Comparison of ENCODE assay signal across 8 cellular contexts in the genomic region with DNA sequence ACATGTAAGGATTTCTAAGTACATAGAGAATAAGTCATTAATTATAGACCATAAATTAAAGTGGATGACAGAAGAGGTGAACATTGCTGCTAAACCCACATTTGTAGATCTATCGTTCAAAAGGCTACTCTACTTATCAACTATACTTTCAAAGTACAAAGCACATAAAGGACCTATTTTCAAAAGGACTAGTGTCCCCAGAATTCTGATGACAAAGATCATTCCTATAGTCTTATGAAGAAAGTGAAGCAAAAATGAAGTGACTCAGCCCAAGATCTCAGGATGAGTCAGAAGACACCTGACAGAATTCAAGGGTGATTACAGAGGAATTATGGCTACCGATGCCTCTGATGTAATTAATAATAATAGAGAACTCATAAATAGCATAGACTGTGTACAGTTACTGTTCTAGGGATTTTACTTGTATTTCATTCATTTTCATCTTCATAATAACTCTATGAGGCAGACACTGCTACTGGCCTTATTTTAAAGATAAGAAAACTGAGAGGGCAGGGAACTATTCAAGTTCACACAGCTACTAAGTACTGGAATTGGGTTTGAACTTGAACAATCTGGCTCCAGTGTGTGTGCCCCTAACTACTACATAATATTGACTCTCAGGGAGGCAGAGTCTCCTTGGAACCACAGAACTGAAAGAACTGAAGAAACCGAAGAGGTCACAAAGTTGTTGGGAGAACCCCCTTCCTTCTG. TPM values are rescaled to one million over a fixed set of nuclear protein-coding genes. Genes with fewer than 3 reads are reported as not detected.
DNase-seq lines count a peak whose midpoint lies in the region; ATAC-seq, FAIRE-seq and TF ChIP-seq lines count a peak whose summit lies in the region.

No MANE protein-coding gene starts in this region.

- intact Hi-C loops in gastrocnemius medialis (cut with DNase I; ENCODE audit: low total_unique reads) (loop anchor here (2.0 kb wide), 1 partner anchor 13 kb away; no protein-coding TSS in a partner anchor), kidney (cut with DNase I) (no loop called here)

- FAIRE-seq in kidney (lab: Jason Lieb, UNC), result no peak

- H3K27me3 ChIP-seq in gastrocnemius medialis, result no peaks in the 10 kb centered on the region

- DNase-seq in GM12865 (ENCODE audit: low read depth) (peak; percentile 83), epithelial cell of proximal tubule (ENCODE audit: low read depth) (peak; percentile 43), hippocampal formation (lab: John Stamatoyannopoulos, UW) (no peak), gastrocnemius medialis (no peak), kidney (no peak), DMS53 treated with DMSO at 0.1 percent for 48 hours (lab: John Stamatoyannopoulos, UW; ENCODE audit: unreplicated experiment) (no peak)

- H3K27ac ChIP-seq in gastrocnemius medialis (peak overlapping the region in 1 of 4 donors; percentile 22), kidney (ENCODE audit: low read depth in 2 of 2, low read length in 2 of 2) (no peak overlapping the region)

- H3K4me1 ChIP-seq in gastrocnemius medialis (peaks cover 39 to 46% of the 10 kb centered on the region in 2 donors), kidney (ENCODE audit: control insufficient read depth in 1 of 2, insufficient read depth in 1 of 2, low read depth in 1 of 2, low read length in 2 of 2) (peaks cover 3 to 11% of the 10 kb centered on the region in 2 donors)

- H3K36me3 ChIP-seq in gastrocnemius medialis (no peaks in the 10 kb centered on the region), kidney (ENCODE audit: control insufficient read depth in 1 of 2, insufficient read depth in 2 of 2, low read length in 2 of 2) (no peaks in the 10 kb centered on the region)

- TF ChIP-seq CTCF in GM12865 (IDR thresholded peaks at IDR 0.05; ENCODE audit: insufficient read depth, low read depth, low read length, missing control alignments), result no peak
- TF ChIP-seq CTCF in epithelial cell of proximal tubule (conservative IDR thresholded peaks at IDR 0.05; ENCODE audit: low read depth, low read length), result no peak
- no peak for TF ChIP-seq CTCF in gastrocnemius medialis (IDR thresholded peaks at IDR 0.05 in 4 of 5, conservative IDR thresholded peaks at IDR 0.05 in 1 of 5)
- TF ChIP-seq CTCF in kidney (IDR thresholded peaks at IDR 0.05; ENCODE audit: borderline replicate concordance, extremely low read depth, insufficient read depth), result no peak

- H3K9ac ChIP-seq in kidney (ENCODE audit: low read length in 2 of 2), result no peak overlapping the region

- in situ Hi-C loops in gastrocnemius medialis (cut with MboI; ENCODE audit: low sequenced_read_pairs in 4 of 4), result no loop called here

- TF ChIP-seq POLR2A in gastrocnemius medialis (IDR thresholded peaks at IDR 0.05), result no peak

- no peak overlapping the region for H3K4me3 ChIP-seq in GM12865 (ENCODE audit: low read depth, low read length)
- no peak overlapping the region for H3K4me3 ChIP-seq in epithelial cell of proximal tubule (ENCODE audit: low read depth, low read length)
- no peak overlapping the region for H3K4me3 ChIP-seq in gastrocnemius medialis
- H3K4me3 ChIP-seq in kidney (ENCODE audit: low read length in 2 of 2), result no peak overlapping the region

- ATAC-seq in GM21423 (IDR thresholded peaks at IDR 0.05; ENCODE audit: unreplicated experiment), result peak; percentile 72
- peak; percentile 82 for ATAC-seq in HG03457 (IDR thresholded peaks at IDR 0.05; ENCODE audit: unreplicated experiment)
- no peak for ATAC-seq in gastrocnemius medialis

- H3K9me3 ChIP-seq in gastrocnemius medialis (no peaks in the 10 kb centered on the region), kidney (ENCODE audit: control insufficient read depth in 1 of 2, low read length in 2 of 2) (no peaks in the 10 kb centered on the region)

RNA-seq across cellular contexts. Expression of gene USP46, which starts 17.1 kb away (rescaled TPM):
- 8.5 and 9.5 TPM in 2 replicates for total RNA-seq in epithelial cell of proximal tubule
- total RNA-seq in gastrocnemius medialis, result 10 to 100 TPM in 3 of 4 donors, 1 to 10 TPM in 1; 8.9 to 13.2 (median 11.8) TPM
- total RNA-seq in kidney, result 16.9 TPM
- 8.2 TPM for polyA plus RNA-seq in kidney (ENCODE audit: insufficient read depth, low read depth, low replicate concordance)

Comparison
In these comparisons a context has a peak if more than half of its experiments do, and no peak if none do; other contexts are left out.
1. DNase-seq: peak in GM12865 (single experiment) and epithelial cell of proximal tubule (single experiment); none in hippocampal formation (0 of 2), gastrocnemius medialis (0 of 2), kidney (single experiment) and DMS53 treated with DMSO at 0.1 percent for 48 hours (single experiment).
2. ATAC-seq: peak in GM21423 (single experiment) and HG03457 (single experiment); none in gastrocnemius medialis (0 of 2).